Comparison of ENCODE assay signal across 1 cellular context in genomic region chr11:78131956-78132355, GRCh38.
TF ChIP-seq lines count a peak whose summit lies in the region.

No MANE protein-coding gene starts in this region.

TF ChIP-seq in WTC11, 78 proteins besides CTCF, POLR2A, EP300 and RAD21 (continued from another document):
- TF ChIP-seq, protein P1, sequence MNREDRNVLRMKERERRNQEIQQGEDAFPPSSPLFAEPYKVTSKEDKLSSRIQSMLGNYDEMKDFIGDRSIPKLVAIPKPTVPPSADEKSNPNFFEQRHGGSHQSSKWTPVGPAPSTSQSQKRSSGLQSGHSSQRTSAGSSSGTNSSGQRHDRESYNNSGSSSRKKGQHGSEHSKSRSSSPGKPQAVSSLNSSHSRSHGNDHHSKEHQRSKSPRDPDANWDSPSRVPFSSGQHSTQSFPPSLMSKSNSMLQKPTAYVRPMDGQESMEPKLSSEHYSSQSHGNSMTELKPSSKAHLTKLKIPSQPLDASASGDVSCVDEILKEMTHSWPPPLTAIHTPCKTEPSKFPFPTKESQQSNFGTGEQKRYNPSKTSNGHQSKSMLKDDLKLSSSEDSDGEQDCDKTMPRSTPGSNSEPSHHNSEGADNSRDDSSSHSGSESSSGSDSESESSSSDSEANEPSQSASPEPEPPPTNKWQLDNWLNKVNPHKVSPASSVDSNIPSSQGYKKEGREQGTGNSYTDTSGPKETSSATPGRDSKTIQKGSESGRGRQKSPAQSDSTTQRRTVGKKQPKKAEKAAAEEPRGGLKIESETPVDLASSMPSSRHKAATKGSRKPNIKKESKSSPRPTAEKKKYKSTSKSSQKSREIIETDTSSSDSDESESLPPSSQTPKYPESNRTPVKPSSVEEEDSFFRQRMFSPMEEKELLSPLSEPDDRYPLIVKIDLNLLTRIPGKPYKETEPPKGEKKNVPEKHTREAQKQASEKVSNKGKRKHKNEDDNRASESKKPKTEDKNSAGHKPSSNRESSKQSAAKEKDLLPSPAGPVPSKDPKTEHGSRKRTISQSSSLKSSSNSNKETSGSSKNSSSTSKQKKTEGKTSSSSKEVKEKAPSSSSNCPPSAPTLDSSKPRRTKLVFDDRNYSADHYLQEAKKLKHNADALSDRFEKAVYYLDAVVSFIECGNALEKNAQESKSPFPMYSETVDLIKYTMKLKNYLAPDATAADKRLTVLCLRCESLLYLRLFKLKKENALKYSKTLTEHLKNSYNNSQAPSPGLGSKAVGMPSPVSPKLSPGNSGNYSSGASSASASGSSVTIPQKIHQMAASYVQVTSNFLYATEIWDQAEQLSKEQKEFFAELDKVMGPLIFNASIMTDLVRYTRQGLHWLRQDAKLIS (CRISPR knock-in tag; IDR thresholded peaks at IDR 0.05; ENCODE audit: borderline replicate concordance): no peak
- no peak for TF ChIP-seq TEAD4 (CRISPR knock-in tag; IDR thresholded peaks at IDR 0.05)
- TF ChIP-seq ZNF532 (CRISPR knock-in tag; IDR thresholded peaks at IDR 0.05; ENCODE audit: borderline replicate concordance): no peak
- TF ChIP-seq JUN (CRISPR knock-in tag; IDR thresholded peaks at IDR 0.05): no peak
- TF ChIP-seq ZNF138 (CRISPR knock-in tag; conservative IDR thresholded peaks at IDR 0.05): no peak
TF ChIP-seq in WTC11: peak in this region for 0.
